8 cellular contexts compared by ENCODE assay signal in genomic region chr11:13276852-13277718, GRCh38. TPM values are rescaled to one million over a fixed set of nuclear protein-coding genes. Genes with fewer than 3 reads are reported as not detected.
DNase-seq lines count a peak whose midpoint lies in the region; ATAC-seq and TF ChIP-seq lines count a peak whose summit lies in the region.

No MANE protein-coding gene starts in this region.

- H3K79me1 ChIP-seq in mesendoderm (ENCODE audit: low read length) = no peaks in the 10 kb centered on the region

- no peak overlapping the region for H2AK5ac ChIP-seq in mesendoderm (ENCODE audit: low read length)

- H3K4ac ChIP-seq in mesendoderm (ENCODE audit: low read depth, low read length) = no peak overlapping the region

- no peak overlapping the region for H3K9ac ChIP-seq in endodermal cell (ENCODE audit: extremely low read depth, low read length, poor library complexity, severe bottlenecking)
- H3K9ac ChIP-seq in mesendoderm (ENCODE audit: low read length) = peak overlapping the region; percentile 22

- H3K4me1 ChIP-seq in endodermal cell (ENCODE audit: control insufficient read depth, insufficient read depth, low read length) = peaks cover 5% of the 10 kb centered on the region
- peaks cover 3% of the 10 kb centered on the region for H3K4me1 ChIP-seq in mesendoderm (ENCODE audit: control insufficient read depth, low read depth, low read length)

- CTCF ChIA-PET in CD4-positive, alpha-beta T cell (lab: Charles Lee) = interaction anchor here (1.2 to 5.1 kb wide), 2 partner anchors 20 to 57 kb away, joined by 3 to 26 read pairs; no protein-coding TSS in a partner anchor

- no peak overlapping the region for H2BK15ac ChIP-seq in mesendoderm (replicated peaks; ENCODE audit: low read depth)

- POLR2A ChIA-PET in CD4-positive, alpha-beta T cell (lab: Charles Lee) = interaction anchor here (0.6 to 2.1 kb wide), 5 partner anchors 11 to 69 kb away, joined by 3 to 7 read pairs (median 3); no protein-coding TSS in a partner anchor

- H3K27me3 ChIP-seq in CD4-positive, alpha-beta T cell (ENCODE audit: control insufficient read depth, insufficient read depth, low read length) = no peaks in the 10 kb centered on the region
- H3K27me3 ChIP-seq in HL-60 (ENCODE audit: insufficient read depth, poor library complexity, severe bottlenecking) (peaks cover 17% of the 10 kb centered on the region), endodermal cell (ENCODE audit: control insufficient read depth, insufficient read depth, low read length, poor library complexity, severe bottlenecking) (peaks cover 88% of the 10 kb centered on the region), mesendoderm (ENCODE audit: insufficient read depth, low read length, poor library complexity) (peaks cover 27% of the 10 kb centered on the region)

- H3K4me3 ChIP-seq in HL-60 (replicated peaks; ENCODE audit: insufficient read depth, low read length) (peak overlapping the region; percentile 92), endodermal cell (ENCODE audit: low read length) (peak overlapping the region; percentile 81), mesendoderm (ENCODE audit: low read length) (peak overlapping the region; percentile 9)

- peak; percentile 84 for ATAC-seq in CD4-positive, alpha-beta T cell (ENCODE audit: poor library complexity)
- ATAC-seq in GM19463 (IDR thresholded peaks at IDR 0.05; ENCODE audit: unreplicated experiment) = peak; percentile 87

- no peak overlapping the region for H3K23ac ChIP-seq in mesendoderm (ENCODE audit: low read length)

- H3K4me1 Mint-ChIP-seq in CD4-positive, alpha-beta T cell (ENCODE audit: low read depth) = peaks cover 49% of the 10 kb centered on the region
- peaks cover 9% of the 10 kb centered on the region for H3K4me1 Mint-ChIP-seq in endodermal cell

- H3K9me3 ChIP-seq in CD4-positive, alpha-beta T cell (ENCODE audit: control insufficient read depth, low read length) = no peaks in the 10 kb centered on the region
- H3K9me3 ChIP-seq in endodermal cell (ENCODE audit: control insufficient read depth, low read length) = no peaks in the 10 kb centered on the region

- no peak overlapping the region for H4K5ac ChIP-seq in mesendoderm (ENCODE audit: low read length)

- no peaks in the 10 kb centered on the region for H3K9me3 Mint-ChIP-seq in CD4-positive, alpha-beta T cell
- no peaks in the 10 kb centered on the region for H3K9me3 Mint-ChIP-seq in endodermal cell

- H2BK5ac ChIP-seq in mesendoderm (ENCODE audit: low read length) = no peak overlapping the region

- peak overlapping the region; percentile 85 for H3K27ac Mint-ChIP-seq in CD4-positive, alpha-beta T cell
- H3K27ac Mint-ChIP-seq in endodermal cell = peak overlapping the region; percentile 79

- no peak overlapping the region for H2BK120ac ChIP-seq in mesendoderm (ENCODE audit: low read depth, low read length)

- peak overlapping the region; percentile 66 for H3K27ac ChIP-seq in CD4-positive, alpha-beta T cell (ENCODE audit: low read depth, low read length)
- peak overlapping the region; percentile 24; the same call in 1 of the 2 replicates for H3K27ac ChIP-seq in HL-60 (replicated peaks)
- H3K27ac ChIP-seq in endodermal cell (ENCODE audit: low read depth, low read length) = no peak overlapping the region
- no peak overlapping the region for H3K27ac ChIP-seq in mesendoderm (ENCODE audit: low read depth, low read length)

- H3K79me2 ChIP-seq in mesendoderm (ENCODE audit: control insufficient read depth, insufficient read depth, low read length) = no peaks in the 10 kb centered on the region

- H3K4me3 Mint-ChIP-seq in CD4-positive, alpha-beta T cell = peak overlapping the region; percentile 97
- peak overlapping the region; percentile 82 for H3K4me3 Mint-ChIP-seq in endodermal cell

- H3K36me3 Mint-ChIP-seq in CD4-positive, alpha-beta T cell (ENCODE audit: low read depth) = peaks cover 14% of the 10 kb centered on the region
- H3K36me3 Mint-ChIP-seq in endodermal cell (ENCODE audit: low read depth) = no peaks in the 10 kb centered on the region

- WGBS in endodermal cell (ENCODE audit: insufficient coverage in 1 of 2, insufficient read length in 1 of 2), 2 experiments = 0 to 1% methylated on average over 17 to 65 of the region's 65 CpGs
- no CpG with 5 or more reads among the region's 65 CpGs for WGBS in mesendoderm (ENCODE audit: extremely low coverage, insufficient coverage, low lambda C conversion rate)

- no peaks in the 10 kb centered on the region for H3K27me3 Mint-ChIP-seq in CD4-positive, alpha-beta T cell
- H3K27me3 Mint-ChIP-seq in endodermal cell (ENCODE audit: insufficient read depth) = peaks cover 87% of the 10 kb centered on the region

- TF ChIP-seq CTCF in CD4-positive, alpha-beta T cell (IDR thresholded peaks at IDR 0.05) = no peak
- TF ChIP-seq CTCF in HL-60 (IDR thresholded peaks at IDR 0.05; ENCODE audit: insufficient read depth, low read length) = no peak
- TF ChIP-seq CTCF in endodermal cell (conservative IDR thresholded peaks at IDR 0.05) = no peak

- peak overlapping the region; percentile 94 for H3K4me2 ChIP-seq in mesendoderm (ENCODE audit: low read length)

- intact Hi-C loops in CD4-positive, alpha-beta T cell (cut with DNase I, micrococcal nuclease) = loop anchor here (1.0 to 5.0 kb wide), 3 partner anchors 58 to 390 kb away; partner anchors contain the start of genes BTBD10 (in 1 of the 2) and FAR1 (in 1 of the 2)

- peak; percentile 95 to 98 (median 96) for DNase-seq in CD4-positive, alpha-beta T cell
- DNase-seq in HL-60 (ENCODE audit: low read depth in 1 of 2, low spot score in 1 of 2) (peak; percentile 92 to 94), NK-92 (lab: John Stamatoyannopoulos, UW; ENCODE audit: unreplicated experiment) (peak; percentile 84), endodermal cell (peak; percentile 99), mesendoderm (peak; percentile 99)
- peak; percentile 91 for DNase-seq in activated CD8-positive, alpha-beta memory T cell treated with anti-CD3 and anti-CD28 coated beads, Interleukin-2, amount 50 U/mL, for 1 hour (ENCODE audit: extremely low read depth)
- peak; percentile 95 for DNase-seq in stimulated activated CD8-positive, alpha-beta memory T cell treated with anti-CD3 and anti-CD28 coated beads, Interleukin-12 subunit alpha, Interleukin-12 subunit beta, amount 100 ng/mL, for 4 hours (ENCODE audit: low read depth)

- H3K56ac ChIP-seq in mesendoderm (ENCODE audit: low read length) = peak overlapping the region; percentile 56

- no peak overlapping the region for H4K8ac ChIP-seq in mesendoderm (ENCODE audit: low read depth, low read length)

- H3K36me3 ChIP-seq in endodermal cell (ENCODE audit: control insufficient read depth, insufficient read depth, low read length) = no peaks in the 10 kb centered on the region
- no peaks in the 10 kb centered on the region for H3K36me3 ChIP-seq in mesendoderm (ENCODE audit: control insufficient read depth, insufficient read depth, low read length)

- H3K18ac ChIP-seq in mesendoderm (ENCODE audit: low read length) = no peak overlapping the region

RNA-seq across cellular contexts. Expression of gene BMAL1, which starts 0.5 kb away (rescaled TPM):
- 10 to 100 TPM; 71.3 to 73.3 TPM for total RNA-seq in CD4-positive, alpha-beta T cell
- total RNA-seq in endodermal cell = 1 to 10 TPM; 3.7 to 7.2 TPM
- 4.3 TPM for polyA plus RNA-seq in endodermal cell (2013, experiment 1 of 2)
- 5.7 TPM for polyA plus RNA-seq in endodermal cell (2013, experiment 2 of 2)
- 6.2 TPM for polyA plus RNA-seq in mesendoderm (2013, experiment 1 of 2)
- polyA plus RNA-seq in mesendoderm (2013, experiment 2 of 2) = 5.2 TPM

Comparison
In these comparisons a context has a peak if more than half of its experiments do, and no peak if none do; other contexts are left out.
1. H3K27ac ChIP-seq: peak in CD4-positive, alpha-beta T cell (single experiment) and HL-60 (single experiment); none in endodermal cell (single experiment) and mesendoderm (single experiment).
2. H3K4me3 ChIP-seq: peak in every context shown above with its lines; median percentile 92 in HL-60; 81 in endodermal cell; 9 in mesendoderm.
3. RNA of gene BMAL1, which starts 0.5 kb away (total RNA-seq): 71.3 to 73.3 TPM in CD4-positive, alpha-beta T cell; 3.7 to 7.2 TPM in endodermal cell; every median in the first group is over 4 times any median in the second.
4. Peak in every context shown above with its lines, with median percentiles within 50 percentile points of each other: DNase-seq.